22 cellular contexts compared by ENCODE assay signal in genomic region chr3:100775669-100776068, GRCh38.
A peak's percentile ranks its signal among the peaks of the same experiment; 100 is the strongest.
DNase-seq lines count a peak whose midpoint lies in the region; ATAC-seq, FAIRE-seq and TF ChIP-seq lines count a peak whose summit lies in the region.
"Had no signal": no experiment of that assay in that cellular context is flagged by ENCODE, and none has a peak within 500 bp of the region (broad histone marks: within the 10 kb centered on the region; RNA-seq: fewer than 3 reads in every experiment).

No MANE protein-coding gene starts in this region.

- peaks cover 0 to 5% (median 1%) of the 10 kb centered on the region in 3 donors for H3K36me3 Mint-ChIP-seq in naive thymus-derived CD8-positive, alpha-beta T cell
- H3K36me3 Mint-ChIP-seq: CD14-positive monocyte had no signal

- no peaks in the 10 kb centered on the region for H3K9me3 ChIP-seq in fibroblast of lung (ENCODE audit: control insufficient read depth, insufficient read depth, low read depth, low read length)
- H3K9me3 ChIP-seq in upper lobe of right lung = no peaks in the 10 kb centered on the region
- H3K9me3 ChIP-seq: BLaER1, HAP-1 had no signal

- DNase-seq in left ventricle myocardium superior (no peak), Right ventricle myocardium superior (no peak), M059J (ENCODE audit: low read depth) (peak; percentile 25), fibroblast of lung (ENCODE audit: low read depth in 2 of 2) (peak in 1 of 2 donors; percentile 17), urothelium cell line (ENCODE audit: low spot score) (no peak), upper lobe of right lung (no peak), NCI-H69 (lab: John Stamatoyannopoulos, UW) (no peak)
- DNase-seq in naive thymus-derived CD8-positive, alpha-beta T cell = no peak
- DNase-seq: 8988T; Calu3; CD8-positive, alpha-beta T cell; DND-41; KBM-7 had no signal

- no peaks in the 10 kb centered on the region for H4K20me1 ChIP-seq in fibroblast of lung (ENCODE audit: control insufficient read depth, extremely low read depth, insufficient read depth, low read length)
- H4K20me1 ChIP-seq: BLaER1 had no signal

- H3K4me3 ChIP-seq in fibroblast of lung (replicated peaks in 1 of 4; ENCODE audit: control extremely low read depth in 1 of 4, insufficient read depth in 1 of 4, low read depth in 3 of 4, low read length in 4 of 4) (no peak overlapping the region), upper lobe of right lung (no peak overlapping the region)
- H3K4me3 ChIP-seq: BLaER1, HAP-1 had no signal

- peak; percentile 94 for FAIRE-seq in urothelium cell line (lab: Jason Lieb, UNC)
- FAIRE-seq: G401.6, GM12891, GM19239, H1 had no signal

- H3K27me3 ChIP-seq in fibroblast of lung (ENCODE audit: control insufficient read depth, insufficient read depth, low read length) (no peaks in the 10 kb centered on the region), upper lobe of right lung (no peaks in the 10 kb centered on the region)
- H3K27me3 ChIP-seq: BLaER1 had no signal

- intact Hi-C loops in left ventricle myocardium superior (cut with micrococcal nuclease) = no loop called here
- intact Hi-C loops in Right ventricle myocardium superior (cut with DNase I) = no loop called here
- intact Hi-C loops in upper lobe of right lung (cut with DNase I) = no loop called here

- H3K27me3 Mint-ChIP-seq in naive thymus-derived CD8-positive, alpha-beta T cell = no peaks in the 10 kb centered on the region

- no peak overlapping the region for H3K4me3 Mint-ChIP-seq in naive thymus-derived CD8-positive, alpha-beta T cell
- H3K4me3 Mint-ChIP-seq: CD14-positive monocyte; CD8-positive, alpha-beta T cell; IgD-negative memory B cell had no signal

- no peaks in the 10 kb centered on the region for H3K4me1 Mint-ChIP-seq in naive thymus-derived CD8-positive, alpha-beta T cell
- H3K4me1 Mint-ChIP-seq: CD14-positive monocyte, IgD-negative memory B cell had no signal

- H3K9ac ChIP-seq in fibroblast of lung (ENCODE audit: insufficient read depth, low read length) = no peak overlapping the region
- H3K9ac ChIP-seq: BLaER1 had no signal

- POLR2A ChIA-PET in naive thymus-derived CD8-positive, alpha-beta T cell (lab: Charles Lee) = no interaction called here

- peaks cover 0 to 10% (median 0%) of the 10 kb centered on the region in 9 donors for H3K9me3 Mint-ChIP-seq in naive thymus-derived CD8-positive, alpha-beta T cell
- H3K9me3 Mint-ChIP-seq: CD8-positive, alpha-beta T cell had no signal

- H2AFZ ChIP-seq in fibroblast of lung (ENCODE audit: low read length) = peak overlapping the region; percentile 19

- H3K36me3 ChIP-seq in fibroblast of lung (ENCODE audit: control insufficient read depth, insufficient read depth, low read length) (no peaks in the 10 kb centered on the region), upper lobe of right lung (peaks cover 6% of the 10 kb centered on the region)
- H3K36me3 ChIP-seq: BLaER1, HAP-1 had no signal

- H3K4me2 ChIP-seq in fibroblast of lung (ENCODE audit: extremely low read depth, insufficient read depth, low read length) = no peak overlapping the region
- H3K4me2 ChIP-seq: BLaER1 had no signal

- ATAC-seq in left ventricle myocardium superior (peak; percentile 56), Right ventricle myocardium superior (ENCODE audit: poor library complexity) (no peak), upper lobe of right lung (no peak)
- ATAC-seq in naive thymus-derived CD8-positive, alpha-beta T cell = no peak
- ATAC-seq: CD8-positive, alpha-beta T cell had no signal

- H3K27ac ChIP-seq in fibroblast of lung (ENCODE audit: insufficient read depth, low read length) = no peak overlapping the region
- no peak overlapping the region for H3K27ac ChIP-seq in upper lobe of right lung
- H3K27ac ChIP-seq: BLaER1, HL-60 had no signal

- no peak overlapping the region for H3K27ac Mint-ChIP-seq in naive thymus-derived CD8-positive, alpha-beta T cell
- H3K27ac Mint-ChIP-seq: CD8-positive, alpha-beta T cell; IgD-negative memory B cell had no signal

- TF ChIP-seq CTCF in fibroblast of lung (conservative IDR thresholded peaks at IDR 0.05 in 1 of 2, IDR thresholded peaks at IDR 0.05 in 1 of 2; ENCODE audit: low read depth in 1 of 2, low read length in 2 of 2) (no peak), upper lobe of right lung (IDR thresholded peaks at IDR 0.05) (no peak)

- H3K4me1 ChIP-seq in fibroblast of lung (ENCODE audit: control insufficient read depth, extremely low read depth, insufficient read depth, low read length) = peaks cover 5% of the 10 kb centered on the region
- no peaks in the 10 kb centered on the region for H3K4me1 ChIP-seq in upper lobe of right lung
- H3K4me1 ChIP-seq: BLaER1, HAP-1 had no signal

- H3K79me2 ChIP-seq in fibroblast of lung (ENCODE audit: control insufficient read depth, insufficient read depth, low read length) = no peaks in the 10 kb centered on the region
